ENCODE assay signal across 14 cellular contexts in genomic region chr1:162310337-162310736, GRCh38.
DNase-seq lines count a peak whose midpoint lies in the region; ATAC-seq and TF ChIP-seq lines count a peak whose summit lies in the region.
"Had no signal": no experiment of that assay in that cellular context is flagged by ENCODE, and none has a peak within 500 bp of the region (broad histone marks: within the 10 kb centered on the region; RNA-seq: fewer than 3 reads in every experiment).

No MANE protein-coding gene starts in this region.

- POLR2A ChIA-PET in A673 (lab: Charles Lee; ENCODE audit: low non-redundant PET), result interaction anchor here (0.6 kb wide), 1 partner anchor 40 kb away, joined by 3 read pairs; no protein-coding TSS in a partner anchor

- no peaks in the 10 kb centered on the region for H3K9me3 ChIP-seq in A673 (ENCODE audit: low read depth, low read length, poor library complexity, severe bottlenecking)
- H3K9me3 ChIP-seq: A549, Caco-2 had no signal

- TF ChIP-seq CTCF in A673 (conservative IDR thresholded peaks at IDR 0.05; ENCODE audit: low read depth, low read length) (no peak), coronary artery (IDR thresholded peaks at IDR 0.05) (no peak)

- H3K4me3 ChIP-seq in A673 (ENCODE audit: low read depth, low read length, poor library complexity, severe bottlenecking) (no peak overlapping the region), coronary artery (no peak overlapping the region)
- H3K4me3 ChIP-seq: A549 had no signal

- CTCF ChIA-PET in A673 (lab: Charles Lee), result no interaction called here

- H3K27me3 ChIP-seq in A673 (replicated peaks; ENCODE audit: insufficient read depth, low read depth, low read length, poor library complexity), result no peaks in the 10 kb centered on the region

- H3K27ac ChIP-seq in A673 (ENCODE audit: low read depth, low read length, poor library complexity, severe bottlenecking) (peak overlapping the region; percentile 85), epithelial cell of prostate (peak overlapping the region; percentile 16), coronary artery (no peak overlapping the region)
- H3K27ac ChIP-seq: A549 had no signal

- no peaks in the 10 kb centered on the region for H3K36me3 ChIP-seq in A673 (ENCODE audit: insufficient read depth, low read length, poor library complexity, severe bottlenecking)

- intact Hi-C loops in A673 (cut with micrococcal nuclease; ENCODE audit: unreplicated experiment), result no loop called here

- in situ Hi-C loops in SK-MEL-5 (cut with HindIII; ENCODE audit: low pct_unique_long_range_greater_than_20kb, low sequenced_read_pairs), result no loop called here

- BruUV-seq in A673 (replicated peaks; lab: Mats Ljungman, UMichigan), result no TSS peak

- peaks cover 28% of the 10 kb centered on the region for H3K4me1 ChIP-seq in A673 (ENCODE audit: insufficient read depth, low read length, poor library complexity, severe bottlenecking)
- H3K4me1 ChIP-seq: A549 had no signal

- no peak for ATAC-seq in activated CD4-positive, CD25-positive, alpha-beta regulatory T cell treated with anti-CD3 and anti-CD28 coated beads, Interleukin-2, amount 50 U/mL, for 24 hours
- ATAC-seq: A549; stimulated activated effector memory CD8-positive, alpha-beta T cell treated with anti-CD3 and anti-CD28 coated beads, Interleukin-12 subunit alpha, Interleukin-12 subunit beta, amount 100 ng/mL, for 72 hours had no signal

- DNase-seq in A673 (ENCODE audit: low spot score), result peak; percentile 98
- peak; percentile 87 for DNase-seq in HT1080 (ENCODE audit: low read depth)
- peak; percentile 31 for DNase-seq in SK-MEL-5 (ENCODE audit: low read depth, low spot score)
- no peak for DNase-seq in epithelial cell of prostate (ENCODE audit: low read depth, low spot score)
- DNase-seq in coronary artery (ENCODE audit: low spot score), result no peak
- DNase-seq in activated naive CD4-positive, alpha-beta T cell (lab: John Stamatoyannopoulos, UW), result no peak
- DNase-seq in T-helper 1 cell, result no peak
- DNase-seq: activated CD4-positive, alpha-beta T cell treated with anti-CD3 and anti-CD28 coated beads, Interleukin-2, amount 50 U/mL, for 4 hours; Caco-2; NCI-H1436; NCI-H446 had no signal

Comparison
In these comparisons a context has a peak if more than half of its experiments do, and no peak if none do; other contexts are left out.
1. DNase-seq: peak in A673 (single experiment), HT1080 (single experiment) and SK-MEL-5 (single experiment); none in epithelial cell of prostate (single experiment), coronary artery (single experiment), activated naive CD4-positive, alpha-beta T cell (0 of 4) and T-helper 1 cell (0 of 5).
2. H3K27ac ChIP-seq: peak in A673 (single experiment) and epithelial cell of prostate (single experiment); none in coronary artery (0 of 2).